Comparison of ENCODE assay signal across 20 cellular contexts in genomic region chr17:27754549-27754948, GRCh38. TPM values are rescaled to one million over a fixed set of nuclear protein-coding genes. Genes with fewer than 3 reads are reported as not detected.
DNase-seq lines count a peak whose midpoint lies in the region; ATAC-seq, FAIRE-seq and TF ChIP-seq lines count a peak whose summit lies in the region.
"Had no signal": no experiment of that assay in that cellular context is flagged by ENCODE, and none has a peak within 500 bp of the region (broad histone marks: within the 10 kb centered on the region; RNA-seq: fewer than 3 reads in every experiment).

No MANE protein-coding gene starts in this region.

- H3K36me3 ChIP-seq in H7 (replicated peaks; ENCODE audit: control insufficient read depth, insufficient read depth, low read length) (no peaks in the 10 kb centered on the region), endodermal cell (ENCODE audit: control insufficient read depth, insufficient read depth, low read length) (no peaks in the 10 kb centered on the region), upper lobe of right lung (no peaks in the 10 kb centered on the region), HepG2 (replicated peaks in 1 of 2; ENCODE audit: control insufficient read depth in 1 of 2, insufficient read depth in 2 of 2, low read length in 2 of 2) (no peaks in the 10 kb centered on the region)
- H3K36me3 ChIP-seq: BE2C, HAP-1 had no signal

- no peaks in the 10 kb centered on the region for H3K4me1 Mint-ChIP-seq in endodermal cell
- H3K4me1 Mint-ChIP-seq: IgD-negative memory B cell had no signal

- H3K27ac ChIP-seq in endodermal cell (ENCODE audit: low read depth, low read length) (no peak overlapping the region), upper lobe of right lung (no peak overlapping the region), HepG2 (ENCODE audit: extremely low read length, insufficient read depth, low read length) (no peak overlapping the region)

- H3K9ac ChIP-seq in endodermal cell (ENCODE audit: extremely low read depth, low read length, poor library complexity, severe bottlenecking) (no peak overlapping the region), HepG2 (ENCODE audit: insufficient read depth, low read depth, low read length) (no peak overlapping the region)

- no peak for TF ChIP-seq EP300 in HepG2 (IDR thresholded peaks at IDR 0.05; ENCODE audit: low read depth in 2 of 2, low read length in 2 of 2)
- TF ChIP-seq EP300 in HepG2 (CRISPR knock-in tag; IDR thresholded peaks at IDR 0.05; ENCODE audit: borderline replicate concordance) = no peak

- H3K36me3 Mint-ChIP-seq in endodermal cell (ENCODE audit: low read depth) = no peaks in the 10 kb centered on the region
- H3K36me3 Mint-ChIP-seq: IgD-negative memory B cell had no signal

- H3K4me3 ChIP-seq in H7 (ENCODE audit: insufficient read depth, low read depth, low read length) = no peak overlapping the region
- H3K4me3 ChIP-seq in endodermal cell (ENCODE audit: low read length) = no peak overlapping the region
- H3K4me3 ChIP-seq in upper lobe of right lung = no peak overlapping the region
- no peak overlapping the region for H3K4me3 ChIP-seq in HepG2 (replicated peaks in 1 of 3; ENCODE audit: insufficient read depth in 1 of 3, low read depth in 2 of 3, low read length in 3 of 3)
- H3K4me3 ChIP-seq: GM23338, HAP-1 had no signal

- H3K27me3 ChIP-seq in H7 (ENCODE audit: control insufficient read depth, insufficient read depth, low read length) (no peaks in the 10 kb centered on the region), endodermal cell (ENCODE audit: control insufficient read depth, insufficient read depth, low read length, poor library complexity, severe bottlenecking) (no peaks in the 10 kb centered on the region), upper lobe of right lung (no peaks in the 10 kb centered on the region), HepG2 (ENCODE audit: control insufficient read depth in 1 of 2, insufficient read depth in 2 of 2, low read length in 2 of 2) (no peaks in the 10 kb centered on the region; a peak in 2 of 5 replicates)
- H3K27me3 ChIP-seq: BE2C had no signal

- CTCF ChIA-PET in HepG2 (lab: Yijun Ruan, JAX; ENCODE audit: low intra/inter-chr PET ratio, low total read pairs) = no interaction called here

- H3K4me3 Mint-ChIP-seq in endodermal cell = no peak overlapping the region
- H3K4me3 Mint-ChIP-seq: CD4-positive, alpha-beta T cell; GM23338; IgD-negative memory B cell had no signal

- H3K4me1 ChIP-seq in endodermal cell (ENCODE audit: control insufficient read depth, insufficient read depth, low read length) = no peaks in the 10 kb centered on the region
- H3K4me1 ChIP-seq in upper lobe of right lung = no peaks in the 10 kb centered on the region
- no peaks in the 10 kb centered on the region for H3K4me1 ChIP-seq in HepG2 (ENCODE audit: insufficient read depth, low read length)
- H3K4me1 ChIP-seq: BE2C, Caco-2, HAP-1 had no signal

- no peak for ATAC-seq in upper lobe of right lung
- no peak for ATAC-seq in HepG2
- ATAC-seq: GM23338 had no signal

- TF ChIP-seq RAD21 in HepG2 (CRISPR knock-in tag; IDR thresholded peaks at IDR 0.05) = no peak

- BruUV-seq in HepG2 (replicated peaks; lab: Mats Ljungman, UMichigan) = no TSS peak

- no peak for TF ChIP-seq CTCF in GM13976 (IDR thresholded peaks at IDR 0.05; ENCODE audit: borderline replicate concordance, control extremely low read depth, extremely low read depth, insufficient read depth, missing control alignments)
- no peak for TF ChIP-seq CTCF in endodermal cell (conservative IDR thresholded peaks at IDR 0.05)
- TF ChIP-seq CTCF in upper lobe of right lung (IDR thresholded peaks at IDR 0.05) = no peak
- no peak for TF ChIP-seq CTCF in HepG2 (CRISPR knock-in tag; IDR thresholded peaks at IDR 0.05)

- H4K20me1 ChIP-seq in HepG2 (ENCODE audit: insufficient read depth, low read length) = no peaks in the 10 kb centered on the region

- no peak for TF ChIP-seq POLR2A in HepG2 (IDR thresholded peaks at IDR 0.05; ENCODE audit: insufficient read depth in 1 of 2, low read depth in 2 of 2, low read length in 2 of 2)

- 89 to 100% methylated on average over 3 to 8 of the region's 8 CpGs for WGBS in endodermal cell (ENCODE audit: insufficient coverage in 1 of 2, insufficient read length in 1 of 2), 2 experiments
- 81% methylated on average over 7 of the region's 8 CpGs for WGBS in HepG2 (ENCODE audit: low lambda C conversion rate)

- in situ Hi-C loops in GM13976 (cut with MboI; ENCODE audit: low sequenced_read_pairs, unreplicated experiment) (loop anchor here (10.0 kb wide), 1 partner anchor 400 kb away; no protein-coding TSS in a partner anchor), HepG2 (cut with HindIII; ENCODE audit: extremely low pct_ligation_motif_present, low pct_unique_long_range_greater_than_20kb) (no loop called here)

- H3K79me2 ChIP-seq in HepG2 (ENCODE audit: insufficient read depth, low read length) = no peaks in the 10 kb centered on the region

- intact Hi-C loops in upper lobe of right lung (cut with DNase I) = loop anchor here (10.0 kb wide), 1 partner anchor 80 kb away; no protein-coding TSS in a partner anchor
- intact Hi-C loops in HepG2 (cut with micrococcal nuclease; ENCODE audit: unreplicated experiment) = no loop called here

- no peaks in the 10 kb centered on the region for H3K9me3 ChIP-seq in endodermal cell (ENCODE audit: control insufficient read depth, low read length)
- no peaks in the 10 kb centered on the region for H3K9me3 ChIP-seq in upper lobe of right lung
- no peaks in the 10 kb centered on the region for H3K9me3 ChIP-seq in HepG2 (ENCODE audit: low read length)
- H3K9me3 ChIP-seq: BE2C, Caco-2, HAP-1 had no signal

- POLR2A ChIA-PET in HepG2 (lab: Yijun Ruan, JAX) = no interaction called here

- FAIRE-seq in HepG2 (lab: Jason Lieb, UNC) = no peak
- FAIRE-seq: A204.1, D721Med, GM12892, HTR-8/SVneo had no signal

- no peaks in the 10 kb centered on the region for H3K9me3 Mint-ChIP-seq in endodermal cell
- H3K9me3 Mint-ChIP-seq: CD4-positive, alpha-beta T cell; GM23338; IgD-negative memory B cell had no signal

- H3K27me3 Mint-ChIP-seq in endodermal cell (ENCODE audit: insufficient read depth) = no peaks in the 10 kb centered on the region
- H3K27me3 Mint-ChIP-seq: CD4-positive, alpha-beta T cell had no signal

- no peak overlapping the region for H3K4me2 ChIP-seq in HepG2 (ENCODE audit: low read depth, low read length)
- H3K4me2 ChIP-seq: GM23338 had no signal

- H3K27ac Mint-ChIP-seq in endodermal cell = no peak overlapping the region
- H3K27ac Mint-ChIP-seq: CD4-positive, alpha-beta T cell; GM23338; IgD-negative memory B cell had no signal

- DNase-seq in GM13976 (ENCODE audit: low spot score) (peak; percentile 6), H7 (peak; percentile 6), endodermal cell (peak; percentile 30), upper lobe of right lung (peak; percentile 23), HepG2 (ENCODE audit: low spot score) (no peak)
- no peak for DNase-seq in stimulated activated CD4-positive, alpha-beta T cell treated with anti-CD3 and anti-CD28 coated beads, Interleukin-1b, Interleukin-23, amount 100 ng/mL, for 48 hours
- DNase-seq: ACHN, BE2C, C1 segment of cervical spinal cord, GDM1, KBM-7 had no signal

- H2AFZ ChIP-seq in HepG2 (ENCODE audit: low read length) = no peak overlapping the region
- H2AFZ ChIP-seq: GM23338 had no signal

TF ChIP-seq in HepG2, 621 proteins besides CTCF, POLR2A, EP300 and RAD21 (continues in another document):
- TF ChIP-seq ATF7 (IDR thresholded peaks at IDR 0.05) (no peak), ATF7 (CRISPR knock-in tag; IDR thresholded peaks at IDR 0.05) (no peak)

RNA-seq across cellular contexts. Expression of gene NOS2, which starts 45.8 kb away (rescaled TPM):
- total RNA-seq in H7 (2014; rRNA removed; shearing (Covaris generic)) = 1.6 and 2.1 TPM in 2 replicates
- under 1 TPM; 0.26 to 0.62 TPM for total RNA-seq in endodermal cell
- 9.1 TPM for polyA plus RNA-seq in endodermal cell (2013, experiment 1 of 2)
- polyA plus RNA-seq in endodermal cell (2013, experiment 2 of 2) = 6.7 TPM
- total RNA-seq in upper lobe of right lung = 0.55 TPM
- 0.02 TPM in 1 of 2 replicates, not detected in the other for total RNA-seq in HepG2 (2016; rRNA removed; fragmentation: Illumina TruSeq; extraction: Trizol)
- total RNA-seq in HepG2 (2016; cell fraction: cytosol; rRNA removed; fragmentation: Illumina TruSeq; extraction: Trizol; ENCODE audit: low read depth) = not detected in 2 replicates
- not detected in 2 replicates for total RNA-seq in HepG2 (2016; cell fraction: insoluble cytoplasmic fraction; rRNA removed; fragmentation: Illumina TruSeq; extraction: Trizol)
- total RNA-seq in HepG2 (2016; cell fraction: membrane; rRNA removed; fragmentation: Illumina TruSeq; extraction: Trizol) = not detected in 2 replicates
- not detected in 2 replicates for total RNA-seq in HepG2 (2016; cell fraction: nucleus; rRNA removed; fragmentation: Illumina TruSeq; extraction: Trizol)
- 0.03 TPM in 1 of 2 replicates, not detected in the other for polyA plus RNA-seq in HepG2 (2011; rRNA removed)
- not detected in 2 replicates for polyA plus RNA-seq in HepG2 (2011; cell fraction: cytosol; rRNA removed)
- polyA plus RNA-seq in HepG2 (2011; cell fraction: nucleus; rRNA removed) = not detected in 2 replicates
- not detected in 2 replicates for polyA plus RNA-seq in HepG2 (2012)
- not detected in 2 replicates for polyA plus RNA-seq in HepG2 (2016; cell fraction: cytosol; fragmentation: Illumina TruSeq; extraction: Trizol; ENCODE audit: low read depth)
- not detected in 2 replicates for polyA plus RNA-seq in HepG2 (2016; cell fraction: insoluble cytoplasmic fraction; fragmentation: Illumina TruSeq; extraction: Trizol; ENCODE audit: low read depth)
- not detected in 2 replicates for polyA plus RNA-seq in HepG2 (2016; cell fraction: membrane; fragmentation: Illumina TruSeq; extraction: Trizol; ENCODE audit: low read depth)
- not detected in 2 replicates for polyA plus RNA-seq in HepG2 (2016; cell fraction: nucleus; fragmentation: Illumina TruSeq; extraction: Trizol; ENCODE audit: insufficient read depth, low read depth)
- not detected in 2 replicates for polyA minus RNA-seq in HepG2 (2011; rRNA and poly(A)+ RNA removed; ENCODE audit: low replicate concordance)
- polyA minus RNA-seq in HepG2 (2011; cell fraction: cytosol; rRNA and poly(A)+ RNA removed) = not detected in 2 replicates
- polyA minus RNA-seq in HepG2 (2011; cell fraction: nucleus; rRNA and poly(A)+ RNA removed) = not detected in 2 replicates

Comparison
In these comparisons a context has a peak if more than half of its experiments do, and no peak if none do; other contexts are left out.
1. DNase-seq: peak in GM13976 (single experiment), H7 (single experiment), endodermal cell (single experiment) and upper lobe of right lung (single experiment); none in stimulated activated CD4-positive, alpha-beta T cell treated with anti-CD3 and anti-CD28 coated beads, Interleukin-1b, Interleukin-23, amount 100 ng/mL, for 48 hours (single experiment) and HepG2 (single experiment).